ENCODE assay signal across 13 cellular contexts in genomic region chr12:85441740-85442139, GRCh38.
DNase-seq lines count a peak whose midpoint lies in the region; ATAC-seq, FAIRE-seq and TF ChIP-seq lines count a peak whose summit lies in the region.
"Had no signal": no experiment of that assay in that cellular context is flagged by ENCODE, and none has a peak within 500 bp of the region (broad histone marks: within the 10 kb centered on the region; RNA-seq: fewer than 3 reads in every experiment).

No MANE protein-coding gene starts in this region.

- H3K36me3 ChIP-seq in OCI-LY3 (replicated peaks; ENCODE audit: low read depth, low read length) (no peaks in the 10 kb centered on the region), endothelial cell of umbilical vein (ENCODE audit: control insufficient read depth in 2 of 2, extremely low read depth in 1 of 2, insufficient read depth in 2 of 2, low read length in 2 of 2) (no peaks in the 10 kb centered on the region)
- H3K36me3 ChIP-seq: heart left ventricle had no signal

- H3K9ac ChIP-seq in OCI-LY3 (ENCODE audit: low read length) (no peak overlapping the region), endothelial cell of umbilical vein (replicated peaks; ENCODE audit: extremely low read depth, insufficient read depth, low read length) (no peak overlapping the region)

- H3K4me2 ChIP-seq in OCI-LY3 (ENCODE audit: low read length) = no peak overlapping the region
- no peak overlapping the region for H3K4me2 ChIP-seq in endothelial cell of umbilical vein (ENCODE audit: insufficient read depth, low read length)

- H3K36me3 Mint-ChIP-seq in endothelial cell (ENCODE audit: low read depth, unreplicated experiment) = no peaks in the 10 kb centered on the region
- H3K36me3 Mint-ChIP-seq: activated naive CD8-positive, alpha-beta T cell treated with anti-CD3 and anti-CD28 coated beads for 36 hours had no signal

- H3K4me1 ChIP-seq in OCI-LY3 (ENCODE audit: low read length) = no peaks in the 10 kb centered on the region
- H3K4me1 ChIP-seq in endothelial cell of umbilical vein (ENCODE audit: control insufficient read depth, extremely low read depth, insufficient read depth, low read length) = no peaks in the 10 kb centered on the region
- H3K4me1 ChIP-seq: heart left ventricle had no signal

- H3K9me3 Mint-ChIP-seq in endothelial cell (ENCODE audit: unreplicated experiment) = no peaks in the 10 kb centered on the region
- H3K9me3 Mint-ChIP-seq: activated B cell treated with CpG ODN at 0.5 μM for 24 hours; activated naive CD8-positive, alpha-beta T cell treated with anti-CD3 and anti-CD28 coated beads for 36 hours had no signal

- H3K27me3 ChIP-seq in OCI-LY3 (ENCODE audit: low read depth, low read length) (no peaks in the 10 kb centered on the region), endothelial cell of umbilical vein (ENCODE audit: control insufficient read depth in 2 of 2, insufficient read depth in 2 of 2, low read length in 2 of 2) (no peaks in the 10 kb centered on the region)

- no peak overlapping the region for H3K4me3 ChIP-seq in OCI-LY3 (ENCODE audit: low read length)
- no peak overlapping the region for H3K4me3 ChIP-seq in endothelial cell of umbilical vein (replicated peaks in 1 of 3; ENCODE audit: insufficient read depth in 1 of 3, low read depth in 1 of 3, low read length in 3 of 3)
- H3K4me3 ChIP-seq: heart left ventricle had no signal

- dilution Hi-C loops in endothelial cell of umbilical vein (cut with MboI; ENCODE audit: extremely low pct_ligation_motif_present, low sequenced_read_pairs) = loop anchor here (25.0 kb wide), 1 partner anchor 279 kb away; no protein-coding TSS in a partner anchor

- no TSS peak for BruUV-seq in endothelial cell of umbilical vein (replicated peaks; lab: Mats Ljungman, UMichigan)

- peak; percentile 56 for TF ChIP-seq CTCF in OCI-LY3 (IDR thresholded peaks at IDR 0.05; ENCODE audit: low read depth, low read length)
- TF ChIP-seq CTCF in endothelial cell of umbilical vein (IDR thresholded peaks at IDR 0.05; ENCODE audit: extremely low read depth in 1 of 2, insufficient read depth in 1 of 2, low read depth in 1 of 2, low read length in 2 of 2) = peak in 1 of 2 donors; percentile 43
- no peak for TF ChIP-seq CTCF in endothelial cell (IDR thresholded peaks at IDR 0.05; ENCODE audit: unreplicated experiment)

- H3K27ac ChIP-seq in OCI-LY3 (ENCODE audit: low read length) (no peak overlapping the region), endothelial cell of umbilical vein (ENCODE audit: insufficient read depth, low read depth, low read length) (no peak overlapping the region)
- H3K27ac ChIP-seq: heart left ventricle, HL-60 had no signal

- H3K9me1 ChIP-seq in endothelial cell of umbilical vein (replicated peaks; ENCODE audit: control insufficient read depth, extremely low read depth, insufficient read depth, low read length) = no peaks in the 10 kb centered on the region

- no peak for TF ChIP-seq POLR2A in endothelial cell of umbilical vein (IDR thresholded peaks at IDR 0.05; ENCODE audit: low read depth, low read length)

- no peak overlapping the region for H2AFZ ChIP-seq in OCI-LY3 (ENCODE audit: low read depth, low read length)
- no peak overlapping the region for H2AFZ ChIP-seq in endothelial cell of umbilical vein (ENCODE audit: low read depth, low read length)

- POLR2A ChIA-PET in endothelial cell of umbilical vein (lab: Charles Lee) = no interaction called here

- no peak overlapping the region for H3K4me3 Mint-ChIP-seq in endothelial cell (ENCODE audit: unreplicated experiment)
- H3K4me3 Mint-ChIP-seq: activated B cell treated with CpG ODN at 0.5 μM for 24 hours; activated naive CD8-positive, alpha-beta T cell treated with anti-CD3 and anti-CD28 coated beads for 36 hours had no signal

- CTCF ChIA-PET in endothelial cell of umbilical vein (lab: Charles Lee) = interaction anchor here (0.6 to 2.1 kb wide), 24 partner anchors 10 to 425 kb away, joined by 3 to 34 read pairs (median 4); partner anchors contain the start of gene ALX1

- H3K9me3 ChIP-seq in OCI-LY3 (ENCODE audit: insufficient read depth, low read length) = no peaks in the 10 kb centered on the region
- H3K9me3 ChIP-seq in endothelial cell of umbilical vein (replicated peaks; ENCODE audit: control insufficient read depth, insufficient read depth, low read length) = no peaks in the 10 kb centered on the region

- DNase-seq in NCI-H2029 (lab: John Stamatoyannopoulos, UW) (peak; percentile 3), NCI-H2029 treated with DMSO at 0.1 percent for 48 hours (lab: John Stamatoyannopoulos, UW) (no peak), endothelial cell of umbilical vein (ENCODE audit: low read depth, low spot score) (peak; percentile 52), renal cortical epithelial cell (ENCODE audit: low read depth) (peak; percentile 23), medulla oblongata (ENCODE audit: extremely low spot score) (no peak), endothelial cell (ENCODE audit: low spot score) (no peak)
- DNase-seq: activated B cell treated with CpG ODN at 0.5 μM for 24 hours; activated naive CD8-positive, alpha-beta T cell treated with anti-CD3 and anti-CD28 coated beads for 36 hours; heart left ventricle; NCI-H524 treated with DMSO at 0.1 percent for 48 hours had no signal

- no peak for ATAC-seq in HG02938 (IDR thresholded peaks at IDR 0.05; ENCODE audit: unreplicated experiment)
- ATAC-seq: heart left ventricle had no signal

- H3K27me3 Mint-ChIP-seq in endothelial cell (ENCODE audit: unreplicated experiment) = no peaks in the 10 kb centered on the region
- H3K27me3 Mint-ChIP-seq: activated B cell treated with CpG ODN at 0.5 μM for 24 hours; activated naive CD8-positive, alpha-beta T cell treated with anti-CD3 and anti-CD28 coated beads for 36 hours had no signal

- H3K4me1 Mint-ChIP-seq in endothelial cell (ENCODE audit: unreplicated experiment) = no peaks in the 10 kb centered on the region
- H3K4me1 Mint-ChIP-seq: activated B cell treated with CpG ODN at 0.5 μM for 24 hours; activated naive CD8-positive, alpha-beta T cell treated with anti-CD3 and anti-CD28 coated beads for 36 hours had no signal

- H3K27ac Mint-ChIP-seq in endothelial cell (ENCODE audit: unreplicated experiment) = no peak overlapping the region
- H3K27ac Mint-ChIP-seq: activated B cell treated with CpG ODN at 0.5 μM for 24 hours; activated naive CD8-positive, alpha-beta T cell treated with anti-CD3 and anti-CD28 coated beads for 36 hours had no signal

- H4K20me1 ChIP-seq in OCI-LY3 (ENCODE audit: insufficient read depth, low read length) (no peaks in the 10 kb centered on the region), endothelial cell of umbilical vein (replicated peaks; ENCODE audit: control insufficient read depth, extremely low read depth, insufficient read depth, low read length) (no peaks in the 10 kb centered on the region)

- intact Hi-C loops in endothelial cell of umbilical vein (cut with micrococcal nuclease) = loop anchor here (1.0 to 2.0 kb wide), 2 partner anchors 131 to 286 kb away; no protein-coding TSS in a partner anchor

- H3K79me2 ChIP-seq in OCI-LY3 (ENCODE audit: low read length) = no peaks in the 10 kb centered on the region
- no peaks in the 10 kb centered on the region for H3K79me2 ChIP-seq in endothelial cell of umbilical vein (ENCODE audit: control insufficient read depth, insufficient read depth, low read length)

- FAIRE-seq in endothelial cell of umbilical vein (lab: Jason Lieb, UNC) = peak; percentile 67

TF ChIP-seq in endothelial cell of umbilical vein, 7 proteins besides CTCF, POLR2A, EP300 and RAD21:
- TF ChIP-seq POLR2AphosphoS5 (IDR thresholded peaks at IDR 0.05; ENCODE audit: insufficient read depth, low read depth, low read length) (no peak), GATA2 (IDR thresholded peaks at IDR 0.05; ENCODE audit: insufficient read depth, insufficient read length, low read depth, low read length) (no peak), EZH2 (IDR thresholded peaks at IDR 0.05; ENCODE audit: borderline replicate concordance, low read depth, low read length, severe bottlenecking) (no peak)

Comparison
In these comparisons a context has a peak if more than half of its experiments do, and no peak if none do; other contexts are left out.
1. DNase-seq: peak in NCI-H2029 (single experiment), endothelial cell of umbilical vein (single experiment) and renal cortical epithelial cell (single experiment); none in NCI-H2029 treated with DMSO at 0.1 percent for 48 hours (single experiment), medulla oblongata (single experiment) and endothelial cell (single experiment).